1 cellular context compared by ENCODE assay signal in genomic region chr19:49118565-49119410, GRCh38.
TF ChIP-seq lines count a peak whose summit lies in the region.

C19orf73 (minus strand) TSS chr19:49119143; CDS start chr19:49119022, 121 bp downstream.

TF ChIP-seq in HepG2, 621 proteins besides CTCF, POLR2A, EP300 and RAD21 (continued from another document and continues in another):
- no peak for TF ChIP-seq ZBTB4 (CRISPR knock-in tag; IDR thresholded peaks at IDR 0.05; ENCODE audit: borderline replicate concordance)
- no peak; the same call in 1 of the 2 replicates for TF ChIP-seq ATF7-NPFF (CRISPR knock-in tag; IDR thresholded peaks at IDR 0.05; ENCODE audit: low read depth)
- peak; percentile 47; the same call in 1 of the 2 replicates for TF ChIP-seq ZNF816 (CRISPR knock-in tag; IDR thresholded peaks at IDR 0.05; ENCODE audit: borderline replicate concordance)
- peak; percentile 82 for TF ChIP-seq ZSCAN21 (CRISPR knock-in tag; IDR thresholded peaks at IDR 0.05; ENCODE audit: borderline replicate concordance)
- TF ChIP-seq DMTF1 (CRISPR knock-in tag; IDR thresholded peaks at IDR 0.05), result no peak
- peak; percentile 89 for TF ChIP-seq RNF2 (conservative IDR thresholded peaks at IDR 0.05; ENCODE audit: low read depth)
- no peak for TF ChIP-seq ZNF383 (CRISPR knock-in tag; IDR thresholded peaks at IDR 0.05; ENCODE audit: borderline replicate concordance)
- no peak for TF ChIP-seq HNF1A (IDR thresholded peaks at IDR 0.05; ENCODE audit: low read depth)
- peak; percentile 82; the same call in 1 of the 2 replicates for TF ChIP-seq HNF1A (CRISPR knock-in tag; IDR thresholded peaks at IDR 0.05; ENCODE audit: borderline replicate concordance)
- TF ChIP-seq ZNF878 (CRISPR knock-in tag; IDR thresholded peaks at IDR 0.05), result no peak
- TF ChIP-seq ZBED4 (CRISPR knock-in tag; IDR thresholded peaks at IDR 0.05; ENCODE audit: borderline replicate concordance), result no peak
- peak; percentile 81; the same call in 1 of the 2 replicates for TF ChIP-seq SALL2 (CRISPR knock-in tag; IDR thresholded peaks at IDR 0.05)
- peak; percentile 79 for TF ChIP-seq GMEB1 (CRISPR knock-in tag; IDR thresholded peaks at IDR 0.05; ENCODE audit: borderline replicate concordance)
- TF ChIP-seq ETS1 (CRISPR knock-in tag; IDR thresholded peaks at IDR 0.05), result no peak
- TF ChIP-seq MYNN (CRISPR knock-in tag; IDR thresholded peaks at IDR 0.05; ENCODE audit: low read depth), result no peak
- TF ChIP-seq PHB2 (IDR thresholded peaks at IDR 0.05; ENCODE audit: partially characterized antibody), result no peak
- no peak for TF ChIP-seq SIX4 (CRISPR knock-in tag; IDR thresholded peaks at IDR 0.05)
- no peak for TF ChIP-seq SCMH1 (CRISPR knock-in tag; IDR thresholded peaks at IDR 0.05; ENCODE audit: borderline replicate concordance)
- TF ChIP-seq TFE3 (CRISPR knock-in tag; IDR thresholded peaks at IDR 0.05), result 0 out of 2 replicates have a peak, but pooled peaks have one; percentile 59
- TF ChIP-seq KIAA2018 (CRISPR knock-in tag; IDR thresholded peaks at IDR 0.05; ENCODE audit: borderline replicate concordance), result no peak
- TF ChIP-seq ZNF17 (CRISPR knock-in tag; IDR thresholded peaks at IDR 0.05), result no peak
